Comparison of ENCODE assay signal across 1 cellular context in genomic region chr16:87847467-87847784, GRCh38.
TF ChIP-seq lines count a peak whose summit lies in the region.

No MANE protein-coding gene starts in this region.

TF ChIP-seq in A549, 52 proteins besides CTCF, POLR2A, EP300 and RAD21:
- TF ChIP-seq POLR2AphosphoS2 (conservative IDR thresholded peaks at IDR 0.05; ENCODE audit: low read length) (peak; percentile 51; the same call in 1 of the 2 replicates), MAFK (IDR thresholded peaks at IDR 0.05; ENCODE audit: partially characterized antibody) (peak; percentile 84), USF2 (IDR thresholded peaks at IDR 0.05) (peak; percentile 60), PHF8 (IDR thresholded peaks at IDR 0.05; ENCODE audit: borderline replicate concordance, low read depth) (no peak), TP53 (CRISPR knock-in tag; IDR thresholded peaks at IDR 0.05) (peak; percentile 79; the same call in 1 of the 2 replicates)
